ENCODE assay signal across 18 cellular contexts in the genomic region with DNA sequence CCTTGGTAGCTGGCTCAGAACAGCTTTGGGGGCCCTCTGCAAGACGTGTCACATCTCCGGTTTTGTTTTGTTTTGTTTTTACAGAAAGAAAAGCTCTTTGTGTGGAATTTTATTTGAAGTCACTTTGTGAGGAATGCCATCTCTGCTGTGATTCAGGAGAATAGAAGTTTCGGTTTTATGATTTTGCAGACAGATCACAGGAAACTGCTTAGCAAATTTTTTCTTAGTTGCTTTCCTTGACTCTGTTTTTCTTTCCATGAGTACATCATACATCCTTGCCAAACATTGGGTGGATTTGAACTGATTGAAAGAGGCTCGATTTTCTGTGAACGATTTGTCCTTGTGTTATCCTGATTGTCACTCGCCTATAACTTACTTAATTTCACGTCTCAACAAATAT. TPM values are rescaled to one million over a fixed set of nuclear protein-coding genes. Genes with fewer than 3 reads are reported as not detected.
DNase-seq lines count a peak whose midpoint lies in the region; ATAC-seq and TF ChIP-seq lines count a peak whose summit lies in the region.
"Had no signal": no experiment of that assay in that cellular context is flagged by ENCODE, and none has a peak within 500 bp of the region (broad histone marks: within the 10 kb centered on the region; RNA-seq: fewer than 3 reads in every experiment).

No MANE protein-coding gene starts in this region.

- H3K4me3 ChIP-seq in ascending aorta (peak overlapping the region in 1 of 2 donors; percentile 55), spleen (no peak overlapping the region)
- H3K4me3 ChIP-seq: BLaER1 treated with 17β-estradiol and CSF1 and Interleukin-3, amounts not matched to agents 10 nM and 100 nM; cardiac muscle cell; SK-N-MC; suprapubic skin had no signal

- POLR2A ChIA-PET in RWPE1 (lab: Yijun Ruan, JAX; ENCODE audit: low non-redundant PET): no interaction called here

- no peak for ATAC-seq in GM19397 (IDR thresholded peaks at IDR 0.05; ENCODE audit: unreplicated experiment)
- ATAC-seq: PC-3 had no signal

- no peak for TF ChIP-seq CTCF in ascending aorta (IDR thresholded peaks at IDR 0.05)
- no peak for TF ChIP-seq CTCF in spleen (IDR thresholded peaks at IDR 0.05 in 8 of 11, conservative IDR thresholded peaks at IDR 0.05 in 3 of 11)
- TF ChIP-seq CTCF in RWPE1 (conservative IDR thresholded peaks at IDR 0.05; ENCODE audit: low read depth): no peak

- intact Hi-C loops in ascending aorta (cut with DNase I): loop anchor here (5.0 to 10.0 kb wide), 3 partner anchors 178 to 526 kb away; no protein-coding TSS in a partner anchor
- intact Hi-C loops in spleen (cut with DNase I; ENCODE audit: low total_unique reads): no loop called here

- no peaks in the 10 kb centered on the region for H3K36me3 ChIP-seq in ascending aorta
- H3K36me3 ChIP-seq in spleen: no peaks in the 10 kb centered on the region
- H3K36me3 ChIP-seq: BLaER1 treated with 17β-estradiol and CSF1 and Interleukin-3, amounts not matched to agents 10 nM and 100 nM; cardiac muscle cell; suprapubic skin had no signal

- peaks cover 0 to 13% of the 10 kb centered on the region in 2 donors for H3K4me1 ChIP-seq in ascending aorta
- H3K4me1 ChIP-seq in spleen: peaks cover 6 to 23% (median 15%) of the 10 kb centered on the region in 6 donors

- H3K27me3 ChIP-seq in ascending aorta (no peaks in the 10 kb centered on the region), spleen (replicated peaks in 1 of 7) (peaks cover 0 to 30% (median 17%) of the 10 kb centered on the region in 7 donors)
- H3K27me3 ChIP-seq: cardiac muscle cell had no signal

- DNase-seq in ELR (ENCODE audit: low read depth) (peak; percentile 65), ascending aorta (ENCODE audit: low spot score in 2 of 2) (no peak), fibroblast of peridontal ligament (ENCODE audit: extremely low read depth) (peak; percentile 73), spleen (no peak), RWPE1 (ENCODE audit: low spot score) (no peak), Kasumi-1 (lab: John Stamatoyannopoulos, UW) (no peak)
- no peak for DNase-seq in activated naive CD4-positive, alpha-beta T cell (lab: John Stamatoyannopoulos, UW)
- DNase-seq: activated CD4-positive, alpha-beta T cell treated with anti-CD3 and anti-CD28 coated beads, Interleukin-2, amount 50 U/mL, for 48 hours; activated T-cell treated with anti-CD3 and anti-CD28 coated beads, Interleukin-2, amount 50 U/mL, for 24 hours; DMS153; NCI-H526 treated with DMSO at 0.1 percent for 48 hours; PC-3; stimulated activated CD4-positive, alpha-beta T cell treated with anti-CD3 and anti-CD28 coated beads, Interleukin-2, amount 100 ng/mL, for 24 hours had no signal

- CTCF ChIA-PET in RWPE1 (lab: Yijun Ruan, JAX): interaction anchor here (0.6 kb wide), 1 partner anchor 617 kb away, joined by 3 read pairs; no protein-coding TSS in a partner anchor

- H3K9me3 ChIP-seq in ascending aorta (no peaks in the 10 kb centered on the region), spleen (no peaks in the 10 kb centered on the region)
- H3K9me3 ChIP-seq: suprapubic skin had no signal

- no peak for TF ChIP-seq POLR2A in spleen (IDR thresholded peaks at IDR 0.05)

- 49 to 64% (median 52%) methylated on average over 7 of the region's 7 CpGs for WGBS in spleen, 5 donors

- H3K27ac ChIP-seq in ascending aorta: peak overlapping the region; percentile 80 to 96
- H3K27ac ChIP-seq in spleen: peak overlapping the region in 5 of 8 donors; percentile 25 to 47 (median 39)
- H3K27ac ChIP-seq in RWPE1: no peak overlapping the region
- H3K27ac ChIP-seq: BLaER1 treated with 17β-estradiol and CSF1 and Interleukin-3, amounts not matched to agents 10 nM and 100 nM; cardiac muscle cell; SK-N-MC; suprapubic skin had no signal

RNA-seq across cellular contexts. Expression of a gene that starts 5.1 kb away (rescaled TPM):
- 18.4 TPM for total RNA-seq in ascending aorta
- 10 to 100 TPM in 5 of 7 donors, 1 to 10 TPM in 2; 6.8 to 30.9 (median 18.6) TPM for total RNA-seq in spleen
- polyA plus RNA-seq in spleen: 1 to 10 TPM; 1.4 to 2.3 (median 2.1) TPM

Comparison
In these comparisons a context has a peak if more than half of its experiments do, and no peak if none do; other contexts are left out.
1. DNase-seq: peak in ELR (single experiment) and fibroblast of peridontal ligament (single experiment); none in ascending aorta (0 of 2), spleen (single experiment), RWPE1 (single experiment), Kasumi-1 (0 of 2) and activated naive CD4-positive, alpha-beta T cell (0 of 4).